ENCODE assay signal across 12 cellular contexts in the genomic region with DNA sequence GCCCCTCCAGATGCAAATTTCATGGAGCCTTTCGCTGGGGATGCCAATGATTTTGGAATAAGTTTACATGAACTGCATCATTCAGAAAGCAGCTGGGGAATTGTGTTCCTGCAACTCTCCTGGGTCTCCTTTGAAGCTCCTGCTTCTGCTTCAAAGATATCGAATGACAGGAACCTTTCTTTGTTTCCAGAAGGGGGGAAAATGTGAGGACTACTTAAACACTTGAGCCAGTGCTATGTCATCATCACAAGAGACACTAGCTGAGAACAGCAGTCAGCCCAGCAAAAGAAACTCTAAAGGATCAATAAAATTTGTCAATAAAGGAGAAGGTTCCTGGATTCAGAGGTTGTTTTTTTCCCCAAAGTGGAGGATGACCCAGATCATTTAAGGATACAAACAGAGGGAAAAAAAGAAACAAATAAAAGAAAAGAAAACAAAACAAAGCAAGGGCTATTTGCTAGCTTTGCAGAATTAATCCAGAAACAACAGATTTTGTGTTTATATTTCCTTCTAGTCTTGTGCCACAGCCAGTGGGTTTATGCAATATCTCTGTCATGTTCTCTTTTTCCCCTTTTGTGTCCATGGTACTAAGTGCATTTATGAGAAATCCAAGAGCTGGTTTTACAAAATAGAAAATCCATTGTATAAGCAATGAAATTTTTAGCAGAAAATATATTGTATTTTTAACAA.
DNase-seq lines count a peak whose midpoint lies in the region; ATAC-seq and TF ChIP-seq lines count a peak whose summit lies in the region.
"Had no signal": no experiment of that assay in that cellular context is flagged by ENCODE, and none has a peak within 500 bp of the region (broad histone marks: within the 10 kb centered on the region; RNA-seq: fewer than 3 reads in every experiment).

No MANE protein-coding gene starts in this region.

- no peak for ATAC-seq in GM21737 (IDR thresholded peaks at IDR 0.05; ENCODE audit: unreplicated experiment)
- ATAC-seq in HG02678 (IDR thresholded peaks at IDR 0.05; ENCODE audit: unreplicated experiment), result no peak
- ATAC-seq: activated T-cell treated with anti-CD3 and anti-CD28 coated beads, Interleukin-2, amount 50 U/mL, for 4 hours; natural killer cell treated with Interleukin-12 subunit alpha and Interleukin-12 subunit beta and Interleukin-15 and Interleukin-18, amount 100 ng/mL, for 72 hours had no signal

- H3K14ac ChIP-seq in neuronal stem cell (ENCODE audit: low read length), result no peak overlapping the region

- H3K9ac ChIP-seq in HUES64 (ENCODE audit: low read depth, low read length) (peak overlapping the region; percentile 60), neuronal stem cell (ENCODE audit: low read depth, low read length, poor library complexity) (no peak overlapping the region)

- DNase-seq in NCI-H2227 (lab: John Stamatoyannopoulos, UW; ENCODE audit: unreplicated experiment), result peak; percentile 37
- peak; percentile 48 for DNase-seq in neuronal stem cell (ENCODE audit: low spot score)
- DNase-seq in hippocampal formation (lab: John Stamatoyannopoulos, UW), result no peak
- DNase-seq in right atrium auricular region (ENCODE audit: low spot score), result no peak
- DNase-seq: activated T-cell treated with anti-CD3 and anti-CD28 coated beads, Interleukin-2, amount 50 U/mL, for 4 hours; stimulated activated naive CD4-positive, alpha-beta T cell treated with Interleukin-2 at 50 U/mL for 16 hours had no signal

- H3K9me3 ChIP-seq in HUES64 (ENCODE audit: insufficient read depth, low read depth, low read length) (peaks cover 6% of the 10 kb centered on the region), ectodermal cell (ENCODE audit: control insufficient read depth, low read length) (no peaks in the 10 kb centered on the region), neuronal stem cell (replicated peaks in 1 of 2; ENCODE audit: control insufficient read depth in 2 of 2, insufficient read depth in 1 of 2, low read depth in 1 of 2, low read length in 2 of 2) (peaks cover 0 to 18% of the 10 kb centered on the region in 2 donors), right atrium auricular region (peaks cover 0 to 16% of the 10 kb centered on the region in 2 donors)

- peaks cover 58% of the 10 kb centered on the region for H3K4me1 ChIP-seq in HUES64 (ENCODE audit: insufficient read depth, low read length)
- peaks cover 39% of the 10 kb centered on the region for H3K4me1 ChIP-seq in ectodermal cell (ENCODE audit: control insufficient read depth, insufficient read depth, low read length)
- H3K4me1 ChIP-seq in neuronal stem cell (ENCODE audit: control insufficient read depth in 2 of 2, insufficient read depth in 1 of 2, low read depth in 1 of 2, low read length in 2 of 2), result peaks cover 10 to 34% of the 10 kb centered on the region in 2 donors
- H3K4me1 ChIP-seq in right atrium auricular region, result peaks cover 0 to 18% of the 10 kb centered on the region in 2 donors
- H3K4me1 ChIP-seq: ascending aorta had no signal

- no peak overlapping the region for H3K4ac ChIP-seq in neuronal stem cell (ENCODE audit: low read length)

- H2BK12ac ChIP-seq in neuronal stem cell (ENCODE audit: low read length), result no peak overlapping the region

- no peak overlapping the region for H2AK5ac ChIP-seq in neuronal stem cell (ENCODE audit: low read depth, low read length)

- H3K36me3 ChIP-seq in HUES64 (ENCODE audit: insufficient read depth, low read length) (no peaks in the 10 kb centered on the region), ectodermal cell (ENCODE audit: control insufficient read depth, insufficient read depth, low read length) (no peaks in the 10 kb centered on the region), neuronal stem cell (replicated peaks in 1 of 2; ENCODE audit: control insufficient read depth in 2 of 2, insufficient read depth in 2 of 2, low read length in 2 of 2) (no peaks in the 10 kb centered on the region), right atrium auricular region (no peaks in the 10 kb centered on the region)
- H3K36me3 ChIP-seq: ascending aorta had no signal

- H3K4me3 ChIP-seq in HUES64 (ENCODE audit: low read length) (peak overlapping the region; percentile 23; the same call in 1 of the 2 replicates), ectodermal cell (ENCODE audit: insufficient read depth, low read depth, low read length) (no peak overlapping the region), neuronal stem cell (ENCODE audit: low read length in 2 of 2) (no peak overlapping the region), right atrium auricular region (no peak overlapping the region)
- H3K4me3 ChIP-seq: ascending aorta had no signal

- H4K91ac ChIP-seq in neuronal stem cell (ENCODE audit: low read depth, low read length, poor library complexity), result no peak overlapping the region

- peak overlapping the region; percentile 80 for H3K27ac ChIP-seq in HUES64 (ENCODE audit: low read depth, low read length)
- peak overlapping the region; percentile 89 for H3K27ac ChIP-seq in ectodermal cell (ENCODE audit: insufficient read depth, low read depth, low read length, poor library complexity, severe bottlenecking)
- peak overlapping the region; percentile 73 for H3K27ac ChIP-seq in neuronal stem cell (replicated peaks; ENCODE audit: low read length)
- no peak overlapping the region for H3K27ac ChIP-seq in right atrium auricular region
- H3K27ac ChIP-seq: ascending aorta had no signal

- WGBS in HUES64, result 13% methylated on average over 2 of the region's 2 CpGs
- WGBS in ectodermal cell, 2 experiments, result 2 to 4% methylated on average over 2 of the region's 2 CpGs
- no CpG with 5 or more reads among the region's 2 CpGs for WGBS in neuronal stem cell (ENCODE audit: extremely low coverage in 2 of 2, insufficient read length in 2 of 2, insufficient replicate concordance in 1 of 2), 2 donors

- no peak overlapping the region for H2BK5ac ChIP-seq in neuronal stem cell (ENCODE audit: low read length)

- H3K4me2 ChIP-seq in neuronal stem cell (ENCODE audit: insufficient read depth, low read length, poor library complexity, severe bottlenecking), result no peak overlapping the region

- H3K18ac ChIP-seq in neuronal stem cell (ENCODE audit: low read length), result no peak overlapping the region

- no peak overlapping the region for H2BK15ac ChIP-seq in neuronal stem cell (ENCODE audit: low read length)

- no peak overlapping the region for H4K8ac ChIP-seq in neuronal stem cell (ENCODE audit: low read depth, low read length)

- no peaks in the 10 kb centered on the region for H3K79me1 ChIP-seq in neuronal stem cell (ENCODE audit: low read depth, low read length)

- no peak overlapping the region for H3K23ac ChIP-seq in neuronal stem cell (ENCODE audit: low read depth, low read length, poor library complexity)

- H2AFZ ChIP-seq in neuronal stem cell (ENCODE audit: low read length), result peak overlapping the region; percentile 11

- no peak overlapping the region for H2BK120ac ChIP-seq in neuronal stem cell (ENCODE audit: low read depth, low read length)

- no peak for TF ChIP-seq CTCF in right atrium auricular region (IDR thresholded peaks at IDR 0.05)

- H3K27me3 ChIP-seq in HUES64 (ENCODE audit: insufficient read depth, low read length) (no peaks in the 10 kb centered on the region), ectodermal cell (ENCODE audit: control insufficient read depth, insufficient read depth, low read length, poor library complexity, severe bottlenecking) (no peaks in the 10 kb centered on the region), neuronal stem cell (ENCODE audit: control insufficient read depth in 3 of 3, insufficient read depth in 3 of 3, low read depth in 1 of 3, low read length in 3 of 3) (no peaks in the 10 kb centered on the region), right atrium auricular region (no peaks in the 10 kb centered on the region)
- H3K27me3 ChIP-seq: ascending aorta had no signal

Comparison
In these comparisons a context has a peak if more than half of its experiments do, and no peak if none do; other contexts are left out.
1. H3K27ac ChIP-seq: peak in HUES64 (single experiment), ectodermal cell (single experiment) and neuronal stem cell (single experiment); none in right atrium auricular region (0 of 2).
2. DNase-seq: peak in NCI-H2227 (single experiment) and neuronal stem cell (single experiment); none in hippocampal formation (0 of 2) and right atrium auricular region (single experiment).